ENCODE assay signal across 8 cellular contexts in genomic region chr19:45779231-45780145, GRCh38. TPM values are rescaled to one million over a fixed set of nuclear protein-coding genes. Genes with fewer than 3 reads are reported as not detected.
DNase-seq lines count a peak whose midpoint lies in the region; ATAC-seq and TF ChIP-seq lines count a peak whose summit lies in the region.

No MANE protein-coding gene starts in this region.

- H3K9me3 ChIP-seq in tibial artery: no peaks in the 10 kb centered on the region

- peak; percentile 17 for TF ChIP-seq CTCF in fibroblast of pulmonary artery (IDR thresholded peaks at IDR 0.05; ENCODE audit: low read length, missing control alignments)
- TF ChIP-seq CTCF in omental fat pad (IDR thresholded peaks at IDR 0.05): no peak
- TF ChIP-seq CTCF in tibial artery (IDR thresholded peaks at IDR 0.05): peak; percentile 54

- intact Hi-C loops in tibial artery (cut with DNase I; ENCODE audit: low total_unique reads): no loop called here

- peak; percentile 69 to 77 for DNase-seq in SHP77 (lab: John Stamatoyannopoulos, UW)
- DNase-seq in SHP77 treated with DMSO at 0.1 percent for 48 hours (lab: John Stamatoyannopoulos, UW): no peak
- DNase-seq in NOMO-1 (lab: John Stamatoyannopoulos, UW; ENCODE audit: unreplicated experiment in 2 of 2): peak; percentile 41 to 50
- peak; percentile 87 for DNase-seq in activated T-cell treated with anti-CD3 and anti-CD28 coated beads, Interleukin-2, amount 50 U/mL, for 1 hour
- peak; percentile 43 for DNase-seq in fibroblast of pulmonary artery (ENCODE audit: low read depth)
- peak; percentile 91 for DNase-seq in omental fat pad (ENCODE audit: low spot score)
- peak; percentile 86 to 95 for DNase-seq in tibial artery

- H3K4me3 ChIP-seq in fibroblast of pulmonary artery (replicated peaks; ENCODE audit: low read depth, low read length) (no peak overlapping the region), tibial artery (peak overlapping the region; percentile 76 to 86)

- H3K27ac ChIP-seq in tibial artery: peak overlapping the region; percentile 92 to 94

- peak; percentile 75 for ATAC-seq in HG03432 (IDR thresholded peaks at IDR 0.05; ENCODE audit: unreplicated experiment)
- ATAC-seq in omental fat pad (ENCODE audit: low FRiP score): peak; percentile 76

- H3K27me3 ChIP-seq in tibial artery: no peaks in the 10 kb centered on the region

- H3K36me3 ChIP-seq in tibial artery: peaks cover 35 to 40% (median 36%) of the 10 kb centered on the region in 3 donors

- peaks cover 8 to 66% (median 38%) of the 10 kb centered on the region in 4 donors for H3K4me1 ChIP-seq in tibial artery

RNA-seq across cellular contexts. Expression of gene DMPK, which starts 2.8 kb away (rescaled TPM):
- total RNA-seq in omental fat pad: 10 to 100 TPM in 3 of 4 donors, 1 to 10 TPM in 1; 9.4 to 30.1 (median 23.2) TPM

RNA-seq across cellular contexts. Expression of gene SIX5, which starts 10.4 kb away (rescaled TPM):
- total RNA-seq in omental fat pad: 10 to 100 TPM in 1 of 4 donors, 1 to 10 TPM in 3; 4.3 to 13.4 (median 7.8) TPM

RNA-seq across cellular contexts. Expression of gene DMWD, which starts 13.2 kb away (rescaled TPM):
- 10 to 100 TPM; 26.2 to 42.5 (median 35.9) TPM for total RNA-seq in omental fat pad

RNA-seq across cellular contexts. Expression of gene RSPH6A, which starts 35.6 kb away (rescaled TPM):
- total RNA-seq in omental fat pad: under 1 TPM in 1 of 4 donors, not detected in 3; 0.24 TPM

RNA-seq across cellular contexts. Expression of gene MEIOSIN, which starts 46.2 kb away (rescaled TPM):
- total RNA-seq in omental fat pad: not detected

Comparison
In these comparisons a context has a peak if more than half of its experiments do, and no peak if none do; other contexts are left out.
1. CTCF ChIP-seq: peak in fibroblast of pulmonary artery (single experiment) and tibial artery (2 of 2); none in omental fat pad (0 of 3).